25 cellular contexts compared by ENCODE assay signal in genomic region chr3:123780656-123781055, GRCh38.
A peak's percentile ranks its signal among the peaks of the same experiment; 100 is the strongest.
DNase-seq lines count a peak whose midpoint lies in the region; ATAC-seq and TF ChIP-seq lines count a peak whose summit lies in the region.
"Had no signal": no experiment of that assay in that cellular context is flagged by ENCODE, and none has a peak within 500 bp of the region (broad histone marks: within the 10 kb centered on the region; RNA-seq: fewer than 3 reads in every experiment).

No MANE protein-coding gene starts in this region.

- H2AFZ ChIP-seq in Karpas-422 (ENCODE audit: low read length) = no peak overlapping the region

- no peak for TF ChIP-seq CTCF in AG04450 (IDR thresholded peaks at IDR 0.05; ENCODE audit: low read depth, low read length)
- no peak for TF ChIP-seq CTCF in HEK293 (tag by site-specific recombination; IDR thresholded peaks at IDR 0.05)
- TF ChIP-seq CTCF in CD8-positive, alpha-beta T cell (IDR thresholded peaks at IDR 0.05) = no peak

- no peaks in the 10 kb centered on the region for H3K9me3 Mint-ChIP-seq in CD8-positive, alpha-beta T cell
- H3K9me3 Mint-ChIP-seq in activated naive CD8-positive, alpha-beta T cell treated with anti-CD3 and anti-CD28 coated beads for 36 hours = no peaks in the 10 kb centered on the region
- H3K9me3 Mint-ChIP-seq: activated naive CD4-positive, alpha-beta T cell treated with anti-CD3 and anti-CD28 coated beads, Interleukin-2, amount 10 ng/mL, durations not matched to agents 7 days and 5 days; activated T-cell treated with anti-CD3 and anti-CD28 coated beads, Interleukin-2, amount 50 U/mL, for 72 hours; central memory CD8-positive, alpha-beta T cell; memory B cell had no signal

- no peak overlapping the region for H3K4me2 ChIP-seq in Karpas-422 (ENCODE audit: low read depth, low read length, poor library complexity, severe bottlenecking)
- H3K4me2 ChIP-seq: BLaER1 had no signal

- intact Hi-C loops in CD8-positive, alpha-beta T cell (cut with DNase I, micrococcal nuclease) = no loop called here

- H3K36me3 ChIP-seq in HEK293 (ENCODE audit: control insufficient read depth in 2 of 2, insufficient read depth in 1 of 2, low read length in 2 of 2) (no peaks in the 10 kb centered on the region), Karpas-422 (ENCODE audit: insufficient read depth, low read length) (no peaks in the 10 kb centered on the region)
- H3K36me3 ChIP-seq in CD8-positive, alpha-beta T cell (ENCODE audit: insufficient read depth, low read length) = no peaks in the 10 kb centered on the region
- H3K36me3 ChIP-seq: heart right ventricle, uterus had no signal

- CTCF ChIA-PET in AG04450 (lab: Charles Lee) (no interaction called here), HEK293 (lab: Yijun Ruan, JAX) (interaction anchor here (1.7 kb wide), 1 partner anchor 57 kb away, joined by 5 read pairs; no protein-coding TSS in a partner anchor)
- CTCF ChIA-PET in CD8-positive, alpha-beta T cell (lab: Charles Lee) = no interaction called here

- H3K27me3 ChIP-seq in AG04450 (ENCODE audit: control insufficient read depth, insufficient read depth, low read length) (no peaks in the 10 kb centered on the region), Karpas-422 (ENCODE audit: low read length) (no peaks in the 10 kb centered on the region)
- no peaks in the 10 kb centered on the region for H3K27me3 ChIP-seq in CD8-positive, alpha-beta T cell (ENCODE audit: insufficient read depth, low read length)
- H3K27me3 ChIP-seq: BLaER1, heart right ventricle, uterus had no signal

- H3K27ac Mint-ChIP-seq in CD8-positive, alpha-beta T cell = no peak overlapping the region
- H3K27ac Mint-ChIP-seq in activated naive CD8-positive, alpha-beta T cell treated with anti-CD3 and anti-CD28 coated beads for 36 hours = no peak overlapping the region
- H3K27ac Mint-ChIP-seq: activated naive CD4-positive, alpha-beta T cell treated with anti-CD3 and anti-CD28 coated beads, Interleukin-2, amount 10 ng/mL, durations not matched to agents 7 days and 5 days; activated T-cell treated with anti-CD3 and anti-CD28 coated beads, Interleukin-2, amount 50 U/mL, for 72 hours; memory B cell; T-helper 17 cell had no signal

- H3K4me3 Mint-ChIP-seq in CD8-positive, alpha-beta T cell = no peak overlapping the region
- H3K4me3 Mint-ChIP-seq in activated naive CD8-positive, alpha-beta T cell treated with anti-CD3 and anti-CD28 coated beads for 36 hours = no peak overlapping the region
- H3K4me3 Mint-ChIP-seq: activated naive CD4-positive, alpha-beta T cell treated with anti-CD3 and anti-CD28 coated beads, Interleukin-2, amount 10 ng/mL, durations not matched to agents 7 days and 5 days; activated T-cell treated with anti-CD3 and anti-CD28 coated beads, Interleukin-2, amount 50 U/mL, for 72 hours; central memory CD8-positive, alpha-beta T cell; memory B cell; T-helper 17 cell had no signal

- POLR2A ChIA-PET in AG04450 (lab: Yijun Ruan, JAX) = interaction anchor here (2.0 kb wide), 1 partner anchor 48 kb away, joined by 8 read pairs; no protein-coding TSS in a partner anchor
- POLR2A ChIA-PET in HEK293 (lab: Yijun Ruan, JAX) = no interaction called here
- POLR2A ChIA-PET in CD8-positive, alpha-beta T cell (lab: Charles Lee) = no interaction called here

- H3K4me3 ChIP-seq in AG04450 (ENCODE audit: low read depth, low read length) (no peak overlapping the region), HEK293 (ENCODE audit: low read depth, low read length) (no peak overlapping the region), Karpas-422 (ENCODE audit: low read length) (no peak overlapping the region)
- H3K4me3 ChIP-seq in CD8-positive, alpha-beta T cell (ENCODE audit: low read depth, low read length) = no peak overlapping the region
- H3K4me3 ChIP-seq: BLaER1, heart right ventricle, K562, psoas muscle, uterus had no signal

- H3K4me1 Mint-ChIP-seq in CD8-positive, alpha-beta T cell (ENCODE audit: low read depth) = no peaks in the 10 kb centered on the region
- H3K4me1 Mint-ChIP-seq in activated naive CD8-positive, alpha-beta T cell treated with anti-CD3 and anti-CD28 coated beads for 36 hours = no peaks in the 10 kb centered on the region
- H3K4me1 Mint-ChIP-seq: activated naive CD4-positive, alpha-beta T cell treated with anti-CD3 and anti-CD28 coated beads, Interleukin-2, amount 10 ng/mL, durations not matched to agents 7 days and 5 days; central memory CD8-positive, alpha-beta T cell; memory B cell; T-helper 17 cell had no signal

- no peaks in the 10 kb centered on the region for H3K9me3 ChIP-seq in AG04450 (ENCODE audit: control insufficient read depth, insufficient read depth, low read length)
- no peaks in the 10 kb centered on the region for H3K9me3 ChIP-seq in HEK293 (ENCODE audit: control insufficient read depth, insufficient read depth, low read depth, low read length)
- H3K9me3 ChIP-seq in CD8-positive, alpha-beta T cell (ENCODE audit: low read length) = no peaks in the 10 kb centered on the region
- no peaks in the 10 kb centered on the region for H3K9me3 ChIP-seq in Karpas-422 (ENCODE audit: low read length)
- H3K9me3 ChIP-seq: BLaER1, heart right ventricle, psoas muscle, uterus had no signal

- no peaks in the 10 kb centered on the region for H3K9me2 ChIP-seq in Karpas-422 (replicated peaks; ENCODE audit: insufficient read depth, low read length)

- peak overlapping the region; percentile 58 for H3K27ac ChIP-seq in AG04450 (ENCODE audit: low read depth, low read length)
- no peak overlapping the region for H3K27ac ChIP-seq in HEK293 (ENCODE audit: extremely low read depth, low read depth, low read length)
- no peak overlapping the region for H3K27ac ChIP-seq in CD8-positive, alpha-beta T cell (ENCODE audit: low read depth, low read length)
- no peak overlapping the region for H3K27ac ChIP-seq in Karpas-422 (ENCODE audit: low read length)
- H3K27ac ChIP-seq: BLaER1, heart right ventricle, psoas muscle, uterus had no signal

- no peaks in the 10 kb centered on the region for H3K27me3 Mint-ChIP-seq in CD8-positive, alpha-beta T cell (ENCODE audit: low read depth)
- H3K27me3 Mint-ChIP-seq in activated naive CD8-positive, alpha-beta T cell treated with anti-CD3 and anti-CD28 coated beads for 36 hours = peaks cover 4% of the 10 kb centered on the region

- no peaks in the 10 kb centered on the region for H3K4me1 ChIP-seq in HEK293 (ENCODE audit: control insufficient read depth, insufficient read depth, low read length)
- no peaks in the 10 kb centered on the region for H3K4me1 ChIP-seq in CD8-positive, alpha-beta T cell (ENCODE audit: insufficient read depth, low read length)
- H3K4me1 ChIP-seq in Karpas-422 (ENCODE audit: low read length) = no peaks in the 10 kb centered on the region
- H3K4me1 ChIP-seq: psoas muscle had no signal

- no peak overlapping the region for H3K9ac ChIP-seq in Karpas-422 (ENCODE audit: low read length)
- H3K9ac ChIP-seq: BLaER1 had no signal

- no peak for ATAC-seq in CD8-positive, alpha-beta T cell
- ATAC-seq: activated T-cell treated with anti-CD3 and anti-CD28 coated beads, Interleukin-2, amount 50 U/mL, for 72 hours; heart right ventricle; K562; left cardiac atrium; psoas muscle; T-helper 17 cell had no signal

- H3K36me3 Mint-ChIP-seq in CD8-positive, alpha-beta T cell = no peaks in the 10 kb centered on the region
- no peaks in the 10 kb centered on the region for H3K36me3 Mint-ChIP-seq in activated naive CD8-positive, alpha-beta T cell treated with anti-CD3 and anti-CD28 coated beads for 36 hours
- H3K36me3 Mint-ChIP-seq: activated naive CD4-positive, alpha-beta T cell treated with anti-CD3 and anti-CD28 coated beads, Interleukin-2, amount 10 ng/mL, durations not matched to agents 7 days and 5 days; memory B cell had no signal

- no peaks in the 10 kb centered on the region for H4K20me1 ChIP-seq in Karpas-422 (ENCODE audit: insufficient read depth, low read depth, low read length)
- H4K20me1 ChIP-seq: BLaER1 had no signal

- H3K79me2 ChIP-seq in Karpas-422 (ENCODE audit: low read length) = no peaks in the 10 kb centered on the region

- no peak for DNase-seq in AG04450 (ENCODE audit: low read depth, low spot score)
- peak; percentile 47 for DNase-seq in amniotic epithelial cell (ENCODE audit: low read depth)
- peak; percentile 36 for DNase-seq in renal cortical epithelial cell (ENCODE audit: low read depth)
- DNase-seq in CD8-positive, alpha-beta T cell = no peak
- DNase-seq in Karpas-422 = no peak
- DNase-seq in activated naive CD8-positive, alpha-beta T cell treated with anti-CD3 and anti-CD28 coated beads for 36 hours = no peak
- DNase-seq in NCI-H1092 treated with DMSO at 0.1 percent for 48 hours (lab: John Stamatoyannopoulos, UW) = no peak
- DNase-seq: ACHN; activated CD4-positive, alpha-beta T cell treated with anti-CD3 and anti-CD28 coated beads for 4 hours; activated naive CD4-positive, alpha-beta T cell treated with anti-CD3 and anti-CD28 coated beads, Interleukin-2, amount 10 ng/mL, durations not matched to agents 7 days and 5 days; activated T-cell treated with anti-CD3 and anti-CD28 coated beads, Interleukin-2, amount 50 U/mL, for 72 hours; anterior cingulate cortex; heart right ventricle; left cardiac atrium; NCI-H146; NCI-H510A; psoas muscle; RPMI8226; T-helper 17 cell; uterus had no signal

TF ChIP-seq in HEK293, 187 proteins besides CTCF, POLR2A, EP300 and RAD21:
- TF ChIP-seq, protein P1, sequence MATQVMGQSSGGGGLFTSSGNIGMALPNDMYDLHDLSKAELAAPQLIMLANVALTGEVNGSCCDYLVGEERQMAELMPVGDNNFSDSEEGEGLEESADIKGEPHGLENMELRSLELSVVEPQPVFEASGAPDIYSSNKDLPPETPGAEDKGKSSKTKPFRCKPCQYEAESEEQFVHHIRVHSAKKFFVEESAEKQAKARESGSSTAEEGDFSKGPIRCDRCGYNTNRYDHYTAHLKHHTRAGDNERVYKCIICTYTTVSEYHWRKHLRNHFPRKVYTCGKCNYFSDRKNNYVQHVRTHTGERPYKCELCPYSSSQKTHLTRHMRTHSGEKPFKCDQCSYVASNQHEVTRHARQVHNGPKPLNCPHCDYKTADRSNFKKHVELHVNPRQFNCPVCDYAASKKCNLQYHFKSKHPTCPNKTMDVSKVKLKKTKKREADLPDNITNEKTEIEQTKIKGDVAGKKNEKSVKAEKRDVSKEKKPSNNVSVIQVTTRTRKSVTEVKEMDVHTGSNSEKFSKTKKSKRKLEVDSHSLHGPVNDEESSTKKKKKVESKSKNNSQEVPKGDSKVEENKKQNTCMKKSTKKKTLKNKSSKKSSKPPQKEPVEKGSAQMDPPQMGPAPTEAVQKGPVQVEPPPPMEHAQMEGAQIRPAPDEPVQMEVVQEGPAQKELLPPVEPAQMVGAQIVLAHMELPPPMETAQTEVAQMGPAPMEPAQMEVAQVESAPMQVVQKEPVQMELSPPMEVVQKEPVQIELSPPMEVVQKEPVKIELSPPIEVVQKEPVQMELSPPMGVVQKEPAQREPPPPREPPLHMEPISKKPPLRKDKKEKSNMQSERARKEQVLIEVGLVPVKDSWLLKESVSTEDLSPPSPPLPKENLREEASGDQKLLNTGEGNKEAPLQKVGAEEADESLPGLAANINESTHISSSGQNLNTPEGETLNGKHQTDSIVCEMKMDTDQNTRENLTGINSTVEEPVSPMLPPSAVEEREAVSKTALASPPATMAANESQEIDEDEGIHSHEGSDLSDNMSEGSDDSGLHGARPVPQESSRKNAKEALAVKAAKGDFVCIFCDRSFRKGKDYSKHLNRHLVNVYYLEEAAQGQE (tag by site-specific recombination; IDR thresholded peaks at IDR 0.05) = 0 out of 2 replicates have a peak, but pooled peaks have one; percentile 40
- TF ChIP-seq GLIS1 (tag by site-specific recombination; IDR thresholded peaks at IDR 0.05) = no peak
TF ChIP-seq in HEK293: peak in this region for 1.

Comparison
In these comparisons a context has a peak if more than half of its experiments do, and no peak if none do; other contexts are left out.
1. DNase-seq: peak in amniotic epithelial cell (single experiment) and renal cortical epithelial cell (single experiment); none in AG04450 (single experiment), CD8-positive, alpha-beta T cell (0 of 7), Karpas-422 (single experiment), activated naive CD8-positive, alpha-beta T cell treated with anti-CD3 and anti-CD28 coated beads for 36 hours (single experiment) and NCI-H1092 treated with DMSO at 0.1 percent for 48 hours (single experiment).